Comparison of ENCODE assay signal across 17 cellular contexts in the genomic region with DNA sequence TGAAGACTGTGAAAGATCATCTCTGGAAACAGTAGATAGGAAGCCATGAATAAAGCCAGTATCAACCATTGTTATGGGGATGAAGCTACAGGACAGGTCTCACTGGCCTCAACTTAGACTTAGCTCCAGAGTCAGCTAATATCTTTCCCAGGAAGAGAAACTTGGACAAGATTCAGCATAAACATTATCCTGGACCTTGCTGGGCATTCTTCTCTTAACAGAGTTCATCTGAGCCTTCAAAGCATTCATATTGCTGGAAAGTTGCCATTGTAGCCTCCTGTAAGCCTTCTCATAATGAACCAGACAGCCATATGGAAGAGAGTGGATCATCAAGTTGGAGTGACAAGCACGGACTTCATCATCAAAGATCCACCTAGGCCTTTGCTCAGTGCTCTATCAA.
DNase-seq lines count a peak whose midpoint lies in the region; ATAC-seq and TF ChIP-seq lines count a peak whose summit lies in the region.
"Had no signal": no experiment of that assay in that cellular context is flagged by ENCODE, and none has a peak within 500 bp of the region (broad histone marks: within the 10 kb centered on the region; RNA-seq: fewer than 3 reads in every experiment).

No MANE protein-coding gene starts in this region.

- DNase-seq in GM23338 (ENCODE audit: low spot score) (no peak), SJSA1 (ENCODE audit: low read depth in 1 of 2, low spot score in 2 of 2) (no peak), fibroblast of lung (ENCODE audit: low read depth in 2 of 2) (peak; percentile 43 to 83), pulmonary artery endothelial cell (ENCODE audit: low read depth, low spot score) (peak; percentile 51), foreskin melanocyte (no peak), NCI-H1092 treated with DMSO at 0.1 percent for 48 hours (lab: John Stamatoyannopoulos, UW) (no peak)
- DNase-seq in stimulated activated CD4-positive, alpha-beta T cell treated with anti-CD3 and anti-CD28 coated beads, Interleukin-1b, Interleukin-23, amount 100 ng/mL, for 48 hours, result no peak
- DNase-seq: activated CD8-positive, alpha-beta memory T cell treated with anti-CD3 and anti-CD28 coated beads, Interleukin-2, amount 10 ng/mL, durations not matched to agents 7 days and 5 days; adrenal gland; cerebellar nuclear complex; Kasumi-1; left ventricle myocardium superior; NCI-H1436; sigmoid colon had no signal

- H3K4me1 Mint-ChIP-seq in GM23338, result peaks cover 12% of the 10 kb centered on the region; the same call in 2 of the 3 replicates
- H3K4me1 Mint-ChIP-seq: activated CD8-positive, alpha-beta memory T cell treated with anti-CD3 and anti-CD28 coated beads, Interleukin-2, amount 10 ng/mL, durations not matched to agents 7 days and 5 days had no signal

- H2AFZ ChIP-seq in GM23338, result peak overlapping the region; percentile 38; the same call in 1 of the 2 replicates
- H2AFZ ChIP-seq in fibroblast of lung (ENCODE audit: low read length), result no peak overlapping the region

- ATAC-seq in GM23338 (no peak), GM21360 (IDR thresholded peaks at IDR 0.05; ENCODE audit: unreplicated experiment) (no peak)
- ATAC-seq: activated CD8-positive, alpha-beta memory T cell treated with anti-CD3 and anti-CD28 coated beads, Interleukin-2, amount 10 ng/mL, durations not matched to agents 7 days and 5 days; left ventricle myocardium superior had no signal

- H3K27ac ChIP-seq in GM23338 (ENCODE audit: low read depth), result no peak overlapping the region
- peak overlapping the region; percentile 85 for H3K27ac ChIP-seq in SJSA1
- H3K27ac ChIP-seq in fibroblast of lung (ENCODE audit: insufficient read depth, low read length), result no peak overlapping the region
- H3K27ac ChIP-seq: adrenal gland, BLaER1 had no signal

- no peaks in the 10 kb centered on the region for H3K27me3 Mint-ChIP-seq in GM23338 (ENCODE audit: insufficient read depth, low read depth, poor library complexity)

- no peak for TF ChIP-seq CTCF in GM23338 (conservative IDR thresholded peaks at IDR 0.05; ENCODE audit: low read depth in 2 of 2)
- TF ChIP-seq CTCF in fibroblast of lung (conservative IDR thresholded peaks at IDR 0.05 in 1 of 2, IDR thresholded peaks at IDR 0.05 in 1 of 2; ENCODE audit: low read depth in 1 of 2, low read length in 2 of 2), result no peak

- H3K4me3 ChIP-seq in GM23338 (no peak overlapping the region), SJSA1 (no peak overlapping the region), fibroblast of lung (replicated peaks in 1 of 4; ENCODE audit: control extremely low read depth in 1 of 4, insufficient read depth in 1 of 4, low read depth in 3 of 4, low read length in 4 of 4) (no peak overlapping the region)
- H3K4me3 ChIP-seq: adrenal gland, BLaER1, sigmoid colon had no signal

- no peaks in the 10 kb centered on the region for H3K36me3 Mint-ChIP-seq in GM23338 (ENCODE audit: low read depth)
- H3K36me3 Mint-ChIP-seq: activated CD8-positive, alpha-beta memory T cell treated with anti-CD3 and anti-CD28 coated beads, Interleukin-2, amount 10 ng/mL, durations not matched to agents 7 days and 5 days had no signal

- no peaks in the 10 kb centered on the region for H3F3A ChIP-seq in GM23338 (replicated peaks; ENCODE audit: low read depth)

- no peak overlapping the region for H3K9ac ChIP-seq in fibroblast of lung (ENCODE audit: insufficient read depth, low read length)
- H3K9ac ChIP-seq: BLaER1 had no signal

- H3K27me3 ChIP-seq in GM23338 (ENCODE audit: insufficient read depth), result no peaks in the 10 kb centered on the region
- no peaks in the 10 kb centered on the region for H3K27me3 ChIP-seq in SJSA1 (replicated peaks)
- H3K27me3 ChIP-seq in fibroblast of lung (ENCODE audit: control insufficient read depth, insufficient read depth, low read length), result no peaks in the 10 kb centered on the region
- H3K27me3 ChIP-seq: adrenal gland, BLaER1, sigmoid colon had no signal

- H3K9me2 ChIP-seq in GM23338 (ENCODE audit: insufficient read depth), result peaks cover 14% of the 10 kb centered on the region

- no peak overlapping the region for H3K27ac Mint-ChIP-seq in GM23338
- H3K27ac Mint-ChIP-seq: activated CD8-positive, alpha-beta memory T cell treated with anti-CD3 and anti-CD28 coated beads, Interleukin-2, amount 10 ng/mL, durations not matched to agents 7 days and 5 days; activated T-helper 2 cell treated with anti-CD3 and anti-CD28 coated beads, Interferon-gamma antibody, Interleukin-2, Interleukin-4, amounts not matched to agents 10 μg/mL and 5 μg/mL and 100 μg/mL, durations not matched to agents 14 hours and 24 hours and 36 hours had no signal

- H3K4me2 ChIP-seq in GM23338, result no peak overlapping the region
- no peak overlapping the region for H3K4me2 ChIP-seq in fibroblast of lung (ENCODE audit: extremely low read depth, insufficient read depth, low read length)
- H3K4me2 ChIP-seq: BLaER1 had no signal

- H3K4me1 ChIP-seq in GM23338 (ENCODE audit: insufficient read depth), result peaks cover 8% of the 10 kb centered on the region
- peaks cover 90% of the 10 kb centered on the region for H3K4me1 ChIP-seq in SJSA1 (replicated peaks)
- peaks cover 15% of the 10 kb centered on the region for H3K4me1 ChIP-seq in fibroblast of lung (ENCODE audit: control insufficient read depth, extremely low read depth, insufficient read depth, low read length)
- H3K4me1 ChIP-seq: adrenal gland, BLaER1 had no signal

- H3K4me3 Mint-ChIP-seq in GM23338, result no peak overlapping the region
- H3K4me3 Mint-ChIP-seq: activated CD8-positive, alpha-beta memory T cell treated with anti-CD3 and anti-CD28 coated beads, Interleukin-2, amount 10 ng/mL, durations not matched to agents 7 days and 5 days had no signal

- H3K9me3 ChIP-seq in SJSA1 (replicated peaks), result no peaks in the 10 kb centered on the region
- H3K9me3 ChIP-seq in fibroblast of lung (ENCODE audit: control insufficient read depth, insufficient read depth, low read depth, low read length), result no peaks in the 10 kb centered on the region
- H3K9me3 ChIP-seq: adrenal gland, BLaER1, sigmoid colon had no signal

- H3K9me3 Mint-ChIP-seq in GM23338, result no peaks in the 10 kb centered on the region
- H3K9me3 Mint-ChIP-seq: activated T-helper 2 cell treated with anti-CD3 and anti-CD28 coated beads, Interferon-gamma antibody, Interleukin-2, Interleukin-4, amounts not matched to agents 10 μg/mL and 5 μg/mL and 100 μg/mL, durations not matched to agents 14 hours and 24 hours and 36 hours had no signal

- H4K20me1 ChIP-seq in GM23338 (replicated peaks; ENCODE audit: insufficient read depth), result no peaks in the 10 kb centered on the region
- H4K20me1 ChIP-seq in fibroblast of lung (ENCODE audit: control insufficient read depth, extremely low read depth, insufficient read depth, low read length), result no peaks in the 10 kb centered on the region
- H4K20me1 ChIP-seq: BLaER1 had no signal

- no peaks in the 10 kb centered on the region for H3K79me2 ChIP-seq in GM23338 (replicated peaks; ENCODE audit: insufficient read depth)
- no peaks in the 10 kb centered on the region for H3K79me2 ChIP-seq in fibroblast of lung (ENCODE audit: control insufficient read depth, insufficient read depth, low read length)

- H3K36me3 ChIP-seq in GM23338 (ENCODE audit: insufficient read depth) (no peaks in the 10 kb centered on the region), SJSA1 (no peaks in the 10 kb centered on the region), fibroblast of lung (ENCODE audit: control insufficient read depth, insufficient read depth, low read length) (no peaks in the 10 kb centered on the region)
- H3K36me3 ChIP-seq: adrenal gland, BLaER1, sigmoid colon had no signal

TF ChIP-seq in GM23338, 12 proteins besides CTCF, POLR2A, EP300 and RAD21 (continues in another document):
- TF ChIP-seq CREB1 (CRISPR knock-in tag; IDR thresholded peaks at IDR 0.05; ENCODE audit: low read depth), result no peak
- no peak for TF ChIP-seq EZH2 (IDR thresholded peaks at IDR 0.05; ENCODE audit: low read depth, unreplicated experiment)
- no peak for TF ChIP-seq ZNF331 (CRISPR knock-in tag; IDR thresholded peaks at IDR 0.05; ENCODE audit: low read depth)
- TF ChIP-seq, protein P1, sequence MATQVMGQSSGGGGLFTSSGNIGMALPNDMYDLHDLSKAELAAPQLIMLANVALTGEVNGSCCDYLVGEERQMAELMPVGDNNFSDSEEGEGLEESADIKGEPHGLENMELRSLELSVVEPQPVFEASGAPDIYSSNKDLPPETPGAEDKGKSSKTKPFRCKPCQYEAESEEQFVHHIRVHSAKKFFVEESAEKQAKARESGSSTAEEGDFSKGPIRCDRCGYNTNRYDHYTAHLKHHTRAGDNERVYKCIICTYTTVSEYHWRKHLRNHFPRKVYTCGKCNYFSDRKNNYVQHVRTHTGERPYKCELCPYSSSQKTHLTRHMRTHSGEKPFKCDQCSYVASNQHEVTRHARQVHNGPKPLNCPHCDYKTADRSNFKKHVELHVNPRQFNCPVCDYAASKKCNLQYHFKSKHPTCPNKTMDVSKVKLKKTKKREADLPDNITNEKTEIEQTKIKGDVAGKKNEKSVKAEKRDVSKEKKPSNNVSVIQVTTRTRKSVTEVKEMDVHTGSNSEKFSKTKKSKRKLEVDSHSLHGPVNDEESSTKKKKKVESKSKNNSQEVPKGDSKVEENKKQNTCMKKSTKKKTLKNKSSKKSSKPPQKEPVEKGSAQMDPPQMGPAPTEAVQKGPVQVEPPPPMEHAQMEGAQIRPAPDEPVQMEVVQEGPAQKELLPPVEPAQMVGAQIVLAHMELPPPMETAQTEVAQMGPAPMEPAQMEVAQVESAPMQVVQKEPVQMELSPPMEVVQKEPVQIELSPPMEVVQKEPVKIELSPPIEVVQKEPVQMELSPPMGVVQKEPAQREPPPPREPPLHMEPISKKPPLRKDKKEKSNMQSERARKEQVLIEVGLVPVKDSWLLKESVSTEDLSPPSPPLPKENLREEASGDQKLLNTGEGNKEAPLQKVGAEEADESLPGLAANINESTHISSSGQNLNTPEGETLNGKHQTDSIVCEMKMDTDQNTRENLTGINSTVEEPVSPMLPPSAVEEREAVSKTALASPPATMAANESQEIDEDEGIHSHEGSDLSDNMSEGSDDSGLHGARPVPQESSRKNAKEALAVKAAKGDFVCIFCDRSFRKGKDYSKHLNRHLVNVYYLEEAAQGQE (IDR thresholded peaks at IDR 0.05; ENCODE audit: unreplicated experiment), result no peak
- no peak for TF ChIP-seq ZNF114 (CRISPR knock-in tag; IDR thresholded peaks at IDR 0.05)
- no peak for TF ChIP-seq NANOG (IDR thresholded peaks at IDR 0.05; ENCODE audit: borderline replicate concordance)
- TF ChIP-seq EZH2phosphoT487 (IDR thresholded peaks at IDR 0.05; ENCODE audit: unreplicated experiment), result no peak
- TF ChIP-seq JUNB (IDR thresholded peaks at IDR 0.05; ENCODE audit: unreplicated experiment), result no peak

Comparison
In these comparisons a context has a peak if more than half of its experiments do, and no peak if none do; other contexts are left out.
1. DNase-seq: peak in fibroblast of lung (2 of 2) and pulmonary artery endothelial cell (single experiment); none in GM23338 (single experiment), SJSA1 (0 of 2), foreskin melanocyte (single experiment), NCI-H1092 treated with DMSO at 0.1 percent for 48 hours (single experiment) and stimulated activated CD4-positive, alpha-beta T cell treated with anti-CD3 and anti-CD28 coated beads, Interleukin-1b, Interleukin-23, amount 100 ng/mL, for 48 hours (single experiment).